21 cellular contexts compared by ENCODE assay signal in genomic region chr14:31167032-31167431, GRCh38.
"Had no signal": no experiment of that assay in that cellular context is flagged by ENCODE, and none has a peak within 500 bp of the region (broad histone marks: within the 10 kb centered on the region; RNA-seq: fewer than 3 reads in every experiment).

No MANE protein-coding gene starts in this region.

- ATAC-seq: activated CD4-positive, alpha-beta T cell treated with anti-CD3 and anti-CD28 coated beads for 36 hours; activated naive CD4-positive, alpha-beta T cell treated with anti-CD3 and anti-CD28 coated beads, Interleukin-2, amount 50 U/mL, for 72 hours; activated T-cell treated with anti-CD3 and anti-CD28 coated beads, Interleukin-2, amount 50 U/mL, for 72 hours; mucosa of descending colon; natural killer cell treated with Interleukin-12 subunit alpha and Interleukin-12 subunit beta and Interleukin-15 and Interleukin-18, amount 100 ng/mL, for 72 hours; stimulated activated memory B cell treated with anti-CD40 and anti-IgM and Interleukin-4, amounts not matched to agents 10 μg/mL and 1 μg/mL and 100 μg/mL, for 72 hours; stimulated activated naive CD8-positive, alpha-beta T cell treated with anti-CD3 and anti-CD28 coated beads, Interleukin-15, amount 100 ng/mL, for 72 hours had no signal

- H3K27me3 ChIP-seq: colonic mucosa, dorsolateral prefrontal cortex, tibial nerve had no signal

- H3K4me1 ChIP-seq: colonic mucosa had no signal

- H3K27ac ChIP-seq: colonic mucosa had no signal

- H3K9me3 ChIP-seq: colonic mucosa, mucosa of descending colon, tibial nerve had no signal

- H3K36me3 ChIP-seq: colonic mucosa had no signal

- H3K4me3 ChIP-seq: colonic mucosa, dorsolateral prefrontal cortex, mucosa of descending colon, smooth muscle cell, tibial nerve had no signal

- DNase-seq: activated CD4-positive, alpha-beta T cell treated with anti-CD3 and anti-CD28 coated beads for 36 hours; activated CD4-positive, CD25-positive, alpha-beta regulatory T cell; activated naive CD4-positive, alpha-beta T cell; activated T-cell treated with anti-CD3 and anti-CD28 coated beads for 4 hours; activated T-cell treated with anti-CD3 and anti-CD28 coated beads, Interleukin-2, amount 50 U/mL, for 72 hours; colonic mucosa; dorsolateral prefrontal cortex; effector memory CD4-positive, alpha-beta T cell; erythroblast; kidney glomerular epithelial cell; mucosa of descending colon; stimulated activated CD4-positive, alpha-beta T cell treated with anti-CD3 and anti-CD28 coated beads, Interleukin-1b, Interleukin-23, amount 100 ng/mL, for 48 hours; stimulated activated CD4-positive, alpha-beta T cell treated with anti-CD3 and anti-CD28 coated beads, Interleukin-4, amount 100 ng/mL, for 4 hours; stimulated activated CD8-positive, alpha-beta memory T cell treated with anti-CD3 and anti-CD28 coated beads, Interleukin-4, amount 100 ng/mL, for 48 hours; stimulated activated naive CD8-positive, alpha-beta T cell treated with anti-CD3 and anti-CD28 coated beads, Interleukin-15, amount 100 ng/mL, for 72 hours; T-helper 2 cell had no signal
